1 cellular context compared by ENCODE assay signal in the genomic region with DNA sequence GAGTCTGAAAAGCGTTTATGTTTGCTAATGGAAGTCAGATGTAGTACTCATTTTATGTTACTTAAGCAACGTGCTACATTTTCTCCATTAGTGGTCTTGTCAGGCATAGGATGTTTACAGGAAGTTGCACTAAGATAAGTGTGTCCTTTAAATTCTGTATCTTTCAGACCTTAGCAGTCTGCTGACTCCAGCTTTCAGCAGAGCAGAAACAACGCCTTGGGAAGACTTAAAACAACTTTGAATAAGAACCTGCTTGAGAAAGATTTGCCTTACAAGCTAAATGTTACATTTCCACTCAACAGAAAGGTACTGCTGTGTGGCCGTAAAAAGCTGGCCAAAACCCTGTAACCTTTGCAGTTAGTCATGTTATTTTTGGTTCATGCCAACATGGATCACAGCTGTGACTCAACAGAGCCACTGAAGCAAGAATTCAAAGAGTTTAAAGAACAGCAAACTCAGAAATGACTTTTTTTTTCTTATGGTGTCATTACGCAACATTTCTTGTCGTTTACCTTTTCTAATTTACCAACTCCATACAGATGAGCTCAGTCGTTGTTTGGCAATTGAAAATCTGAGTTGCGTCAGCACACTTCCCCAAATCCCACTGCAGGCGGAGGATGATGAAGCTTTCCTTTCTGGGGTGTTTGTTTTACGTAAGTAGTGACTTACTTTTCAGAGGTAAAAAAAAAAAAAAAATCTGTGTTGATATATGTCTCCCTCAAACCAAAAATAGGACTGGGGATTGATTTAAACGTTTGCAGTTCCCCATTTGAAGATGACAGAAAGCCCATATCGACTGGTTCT.
TF ChIP-seq lines count a peak whose summit lies in the region.

No MANE protein-coding gene starts in this region.

TF ChIP-seq in K562, 482 proteins besides CTCF, POLR2A, EP300 and RAD21 (continued from another document and continues in another):
- TF ChIP-seq GTF3C2 (IDR thresholded peaks at IDR 0.05; ENCODE audit: borderline replicate concordance, extremely low read depth, insufficient read length) (no peak), ILK (tag; IDR thresholded peaks at IDR 0.05; ENCODE audit: borderline replicate concordance, low read depth) (no peak), ZNF140 (CRISPR knock-in tag; IDR thresholded peaks at IDR 0.05) (no peak), JUND (IDR thresholded peaks at IDR 0.05; ENCODE audit: borderline replicate concordance, low read depth, low read length) (peak; percentile 83), JUND (tag; IDR thresholded peaks at IDR 0.05; ENCODE audit: borderline replicate concordance, low read depth, low read length) (peak; percentile 71), TCF7 (IDR thresholded peaks at IDR 0.05; ENCODE audit: borderline replicate concordance) (no peak), U2AF1 (optimal IDR thresholded peaks at IDR 0.05; ENCODE audit: low read depth, low read length) (no peak), ZNF280B (CRISPR knock-in tag; IDR thresholded peaks at IDR 0.05) (no peak), DLX4 (CRISPR knock-in tag; IDR thresholded peaks at IDR 0.05) (no peak), MEIS2 (IDR thresholded peaks at IDR 0.05; ENCODE audit: partially characterized antibody) (peak; percentile 82), NFIX (CRISPR knock-in tag; IDR thresholded peaks at IDR 0.05; ENCODE audit: low read depth) (no peak), DIDO1 (tag; IDR thresholded peaks at IDR 0.05; ENCODE audit: low read depth) (no peak), NCOA2 (IDR thresholded peaks at IDR 0.05; ENCODE audit: partially characterized antibody in 2 of 2) (no peak), FOXA1 (IDR thresholded peaks at IDR 0.05; ENCODE audit: borderline replicate concordance) (no peak), C11orf30 (IDR thresholded peaks at IDR 0.05; ENCODE audit: low read depth) (no peak), ETV1 (tag; conservative IDR thresholded peaks at IDR 0.05; ENCODE audit: low read depth) (peak; percentile 80), CBFA2T3 (IDR thresholded peaks at IDR 0.05) (no peak), WHSC1 (IDR thresholded peaks at IDR 0.05; ENCODE audit: low read length) (no peak), POLR3G (IDR thresholded peaks at IDR 0.05; ENCODE audit: extremely low read depth, insufficient read length, insufficient replicate concordance) (no peak), ZBTB7A (IDR thresholded peaks at IDR 0.05; ENCODE audit: borderline replicate concordance, control insufficient read depth, low read depth, low read length) (no peak), GTF2E2 (tag; IDR thresholded peaks at IDR 0.05) (no peak), CEBPZ (IDR thresholded peaks at IDR 0.05; ENCODE audit: borderline replicate concordance, low read depth, low read length) (no peak), ELF4 (CRISPR knock-in tag; IDR thresholded peaks at IDR 0.05) (no peak), E2F5 (CRISPR knock-in tag; IDR thresholded peaks at IDR 0.05) (no peak), VEZF1 (CRISPR knock-in tag; IDR thresholded peaks at IDR 0.05) (peak; percentile 58), HMGN3 (IDR thresholded peaks at IDR 0.05; ENCODE audit: borderline replicate concordance, extremely low read depth, insufficient read length, low read depth, low read length) (no peak), FOSL1 (tag; conservative IDR thresholded peaks at IDR 0.05) (peak; percentile 76), CBX8 (IDR thresholded peaks at IDR 0.05; ENCODE audit: borderline replicate concordance, extremely low read depth, low read depth, low read length, poor library complexity, severe bottlenecking) (no peak), THRA (IDR thresholded peaks at IDR 0.05) (no peak), POLR2G (IDR thresholded peaks at IDR 0.05; ENCODE audit: low read depth, low read length) (no peak), ZNF785 (CRISPR knock-in tag; IDR thresholded peaks at IDR 0.05) (no peak)
- TF ChIP-seq, protein P1, sequence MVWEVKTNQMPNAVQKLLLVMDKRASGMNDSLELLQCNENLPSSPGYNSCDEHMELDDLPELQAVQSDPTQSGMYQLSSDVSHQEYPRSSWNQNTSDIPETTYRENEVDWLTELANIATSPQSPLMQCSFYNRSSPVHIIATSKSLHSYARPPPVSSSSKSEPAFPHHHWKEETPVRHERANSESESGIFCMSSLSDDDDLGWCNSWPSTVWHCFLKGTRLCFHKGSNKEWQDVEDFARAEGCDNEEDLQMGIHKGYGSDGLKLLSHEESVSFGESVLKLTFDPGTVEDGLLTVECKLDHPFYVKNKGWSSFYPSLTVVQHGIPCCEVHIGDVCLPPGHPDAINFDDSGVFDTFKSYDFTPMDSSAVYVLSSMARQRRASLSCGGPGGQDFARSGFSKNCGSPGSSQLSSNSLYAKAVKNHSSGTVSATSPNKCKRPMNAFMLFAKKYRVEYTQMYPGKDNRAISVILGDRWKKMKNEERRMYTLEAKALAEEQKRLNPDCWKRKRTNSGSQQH (CRISPR knock-in tag; IDR thresholded peaks at IDR 0.05) = no peak
- TF ChIP-seq, protein P2, sequence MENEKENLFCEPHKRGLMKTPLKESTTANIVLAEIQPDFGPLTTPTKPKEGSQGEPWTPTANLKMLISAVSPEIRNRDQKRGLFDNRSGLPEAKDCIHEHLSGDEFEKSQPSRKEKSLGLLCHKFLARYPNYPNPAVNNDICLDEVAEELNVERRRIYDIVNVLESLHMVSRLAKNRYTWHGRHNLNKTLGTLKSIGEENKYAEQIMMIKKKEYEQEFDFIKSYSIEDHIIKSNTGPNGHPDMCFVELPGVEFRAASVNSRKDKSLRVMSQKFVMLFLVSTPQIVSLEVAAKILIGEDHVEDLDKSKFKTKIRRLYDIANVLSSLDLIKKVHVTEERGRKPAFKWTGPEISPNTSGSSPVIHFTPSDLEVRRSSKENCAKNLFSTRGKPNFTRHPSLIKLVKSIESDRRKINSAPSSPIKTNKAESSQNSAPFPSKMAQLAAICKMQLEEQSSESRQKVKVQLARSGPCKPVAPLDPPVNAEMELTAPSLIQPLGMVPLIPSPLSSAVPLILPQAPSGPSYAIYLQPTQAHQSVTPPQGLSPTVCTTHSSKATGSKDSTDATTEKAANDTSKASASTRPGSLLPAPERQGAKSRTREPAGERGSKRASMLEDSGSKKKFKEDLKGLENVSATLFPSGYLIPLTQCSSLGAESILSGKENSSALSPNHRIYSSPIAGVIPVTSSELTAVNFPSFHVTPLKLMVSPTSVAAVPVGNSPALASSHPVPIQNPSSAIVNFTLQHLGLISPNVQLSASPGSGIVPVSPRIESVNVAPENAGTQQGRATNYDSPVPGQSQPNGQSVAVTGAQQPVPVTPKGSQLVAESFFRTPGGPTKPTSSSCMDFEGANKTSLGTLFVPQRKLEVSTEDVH (IDR thresholded peaks at IDR 0.05; ENCODE audit: low read depth, partially characterized antibody) = no peak
- TF ChIP-seq, protein P3, sequence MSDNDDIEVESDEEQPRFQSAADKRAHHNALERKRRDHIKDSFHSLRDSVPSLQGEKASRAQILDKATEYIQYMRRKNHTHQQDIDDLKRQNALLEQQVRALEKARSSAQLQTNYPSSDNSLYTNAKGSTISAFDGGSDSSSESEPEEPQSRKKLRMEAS (CRISPR knock-in tag; IDR thresholded peaks at IDR 0.05) = no peak
- TF ChIP-seq, protein P4, sequence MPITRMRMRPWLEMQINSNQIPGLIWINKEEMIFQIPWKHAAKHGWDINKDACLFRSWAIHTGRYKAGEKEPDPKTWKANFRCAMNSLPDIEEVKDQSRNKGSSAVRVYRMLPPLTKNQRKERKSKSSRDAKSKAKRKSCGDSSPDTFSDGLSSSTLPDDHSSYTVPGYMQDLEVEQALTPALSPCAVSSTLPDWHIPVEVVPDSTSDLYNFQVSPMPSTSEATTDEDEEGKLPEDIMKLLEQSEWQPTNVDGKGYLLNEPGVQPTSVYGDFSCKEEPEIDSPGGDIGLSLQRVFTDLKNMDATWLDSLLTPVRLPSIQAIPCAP (CRISPR knock-in tag; IDR thresholded peaks at IDR 0.05; ENCODE audit: borderline replicate concordance) = no peak
